16 cellular contexts compared by ENCODE assay signal in genomic region chr18:23811176-23811575, GRCh38.
DNase-seq lines count a peak whose midpoint lies in the region; ATAC-seq, FAIRE-seq and TF ChIP-seq lines count a peak whose summit lies in the region.
"Had no signal": no experiment of that assay in that cellular context is flagged by ENCODE, and none has a peak within 500 bp of the region (broad histone marks: within the 10 kb centered on the region; RNA-seq: fewer than 3 reads in every experiment).

No MANE protein-coding gene starts in this region.

- H3K79me2 ChIP-seq in GM23338 (replicated peaks; ENCODE audit: insufficient read depth), result no peaks in the 10 kb centered on the region
- no peaks in the 10 kb centered on the region for H3K79me2 ChIP-seq in GM12878 (ENCODE audit: control insufficient read depth, insufficient read depth, low read length)

- H3K4me2 ChIP-seq in GM23338, result no peak overlapping the region
- no peak overlapping the region for H3K4me2 ChIP-seq in GM12878 (ENCODE audit: control insufficient read depth, insufficient read depth)

- intact Hi-C loops in activated CD8-positive, alpha-beta T cell treated with anti-CD3 and anti-CD28 coated beads for 36 hours (cut with micrococcal nuclease), result loop anchor here (5.0 kb wide), 1 partner anchor 189 kb away; no protein-coding TSS in a partner anchor
- intact Hi-C loops in GM12878 (cut with micrococcal nuclease; ENCODE audit: unreplicated experiment) (loop anchor here (5.0 kb wide), 3 partner anchors 201 to 314 kb away; partner anchors contain the start of gene TTC39C), Right ventricle myocardium inferior (cut with DNase I) (loop anchor here (5.0 to 10.0 kb wide), 2 partner anchors 106 to 306 kb away; partner anchors contain the start of gene RMC1)

- no peaks in the 10 kb centered on the region for H3F3A ChIP-seq in GM23338 (replicated peaks; ENCODE audit: low read depth)

- 46% methylated on average over 3 of the region's 3 CpGs for WGBS in GM12878 (ENCODE audit: insufficient coverage, insufficient replicate concordance, low lambda C conversion rate, missing lambda C conversion rate)

- BruUV-seq in GM12878 (replicated peaks; lab: Mats Ljungman, UMichigan), result no TSS peak

- no peaks in the 10 kb centered on the region for H3K27me3 ChIP-seq in GM23338 (ENCODE audit: insufficient read depth)
- peaks cover 0 to 5% of the 10 kb centered on the region in 2 experiments; a peak in 2 of 4 replicates for H3K27me3 ChIP-seq in GM12878 (replicated peaks in 1 of 2; ENCODE audit: control insufficient read depth in 2 of 2, insufficient read depth in 2 of 2, low read length in 1 of 2)

- no peaks in the 10 kb centered on the region for H4K20me1 ChIP-seq in GM23338 (replicated peaks; ENCODE audit: insufficient read depth)
- no peaks in the 10 kb centered on the region for H4K20me1 ChIP-seq in GM12878 (ENCODE audit: control insufficient read depth, insufficient read depth)

- no peaks in the 10 kb centered on the region for H3K9me3 Mint-ChIP-seq in activated CD8-positive, alpha-beta T cell treated with anti-CD3 and anti-CD28 coated beads, Interleukin-2, amount 10 ng/mL, durations not matched to agents 7 days and 5 days (ENCODE audit: insufficient read depth)
- H3K9me3 Mint-ChIP-seq in activated CD8-positive, alpha-beta T cell treated with anti-CD3 and anti-CD28 coated beads for 36 hours, result no peaks in the 10 kb centered on the region
- peaks cover 6% of the 10 kb centered on the region; the same call in 1 of the 3 replicates for H3K9me3 Mint-ChIP-seq in GM23338
- no peaks in the 10 kb centered on the region for H3K9me3 Mint-ChIP-seq in stimulated activated effector memory CD8-positive, alpha-beta T cell treated with anti-CD3 and anti-CD28 coated beads, Interleukin-12 subunit alpha, Interleukin-12 subunit beta, amount 100 ng/mL, for 72 hours
- H3K9me3 Mint-ChIP-seq: CD4-positive, alpha-beta T cell had no signal

- POLR2A ChIA-PET in activated CD8-positive, alpha-beta T cell treated with anti-CD3 and anti-CD28 coated beads, Interleukin-2, amount 10 ng/mL, durations not matched to agents 7 days and 5 days (lab: Charles Lee), result no interaction called here
- POLR2A ChIA-PET in activated CD8-positive, alpha-beta T cell treated with anti-CD3 and anti-CD28 coated beads for 36 hours (lab: Charles Lee), result no interaction called here
- POLR2A ChIA-PET in GM12878 (lab: Charles Lee), result interaction anchor here (1.2 to 2.5 kb wide), 2 partner anchors 190 to 199 kb away, joined by 3 to 8 read pairs; no protein-coding TSS in a partner anchor

- SMC1A ChIA-PET in GM12878 (lab: Charles Lee; ENCODE audit: uncharacterized antibody, unreplicated experiment), result interaction anchor here (1.0 to 2.7 kb wide), 6 partner anchors 107 to 308 kb away, joined by 4 to 12 read pairs (median 4); no protein-coding TSS in a partner anchor

- no peak for ATAC-seq in activated CD8-positive, alpha-beta T cell treated with anti-CD3 and anti-CD28 coated beads, Interleukin-2, amount 10 ng/mL, durations not matched to agents 7 days and 5 days
- ATAC-seq in activated CD8-positive, alpha-beta T cell treated with anti-CD3 and anti-CD28 coated beads for 36 hours, result no peak
- no peak for ATAC-seq in GM23338
- ATAC-seq in GM12878, result peak; percentile 39; the same call in 2 of the 3 replicates
- no peak for ATAC-seq in stimulated activated effector memory CD8-positive, alpha-beta T cell treated with anti-CD3 and anti-CD28 coated beads, Interleukin-12 subunit alpha, Interleukin-12 subunit beta, amount 100 ng/mL, for 72 hours
- no peak for ATAC-seq in Right ventricle myocardium inferior

- H3K27ac ChIP-seq in GM23338 (ENCODE audit: low read depth) (no peak overlapping the region), GM12878 (ENCODE audit: control insufficient read depth, insufficient read depth) (no peak overlapping the region)

- H3K4me1 ChIP-seq in GM23338 (ENCODE audit: insufficient read depth) (peaks cover 37% of the 10 kb centered on the region), GM12878 (ENCODE audit: control insufficient read depth, insufficient read depth, low read length) (peaks cover 15% of the 10 kb centered on the region)

- no peak overlapping the region for H3K9ac ChIP-seq in GM12878 (ENCODE audit: control insufficient read depth, insufficient read depth, low read length)

- H3K4me3 ChIP-seq in GM23338 (no peak overlapping the region), GM12878 (no peak overlapping the region)

- no peak for TF ChIP-seq POLR2A in GM12878 (IDR thresholded peaks at IDR 0.05; ENCODE audit: low read depth, low read length)

- FAIRE-seq in GM12878 (lab: Jason Lieb, UNC), result no peak
- FAIRE-seq: G401.6, GM19239 had no signal

- TF ChIP-seq CTCF in activated CD8-positive, alpha-beta T cell treated with anti-CD3 and anti-CD28 coated beads for 36 hours (IDR thresholded peaks at IDR 0.05), result no peak
- no peak for TF ChIP-seq CTCF in GM23338 (conservative IDR thresholded peaks at IDR 0.05; ENCODE audit: low read depth in 2 of 2)
- no peak for TF ChIP-seq CTCF in GM12878 (IDR thresholded peaks at IDR 0.05 in 2 of 3, conservative IDR thresholded peaks at IDR 0.05 in 1 of 3; ENCODE audit: control insufficient read depth in 2 of 3, extremely low read depth in 1 of 3, insufficient read depth in 1 of 3, low read depth in 3 of 3, low read length in 3 of 3)

- H3K36me3 Mint-ChIP-seq in activated CD8-positive, alpha-beta T cell treated with anti-CD3 and anti-CD28 coated beads, Interleukin-2, amount 10 ng/mL, durations not matched to agents 7 days and 5 days (ENCODE audit: low read depth), result no peaks in the 10 kb centered on the region
- H3K36me3 Mint-ChIP-seq in activated CD8-positive, alpha-beta T cell treated with anti-CD3 and anti-CD28 coated beads for 36 hours (ENCODE audit: low read depth), result no peaks in the 10 kb centered on the region
- no peaks in the 10 kb centered on the region for H3K36me3 Mint-ChIP-seq in GM23338 (ENCODE audit: low read depth)
- H3K36me3 Mint-ChIP-seq in stimulated activated effector memory CD8-positive, alpha-beta T cell treated with anti-CD3 and anti-CD28 coated beads, Interleukin-12 subunit alpha, Interleukin-12 subunit beta, amount 100 ng/mL, for 72 hours, result peaks cover 4% of the 10 kb centered on the region

- peaks cover 35% of the 10 kb centered on the region for H3K4me1 Mint-ChIP-seq in activated CD8-positive, alpha-beta T cell treated with anti-CD3 and anti-CD28 coated beads, Interleukin-2, amount 10 ng/mL, durations not matched to agents 7 days and 5 days (ENCODE audit: low read depth)
- peaks cover 25% of the 10 kb centered on the region for H3K4me1 Mint-ChIP-seq in activated CD8-positive, alpha-beta T cell treated with anti-CD3 and anti-CD28 coated beads for 36 hours (ENCODE audit: low read depth)
- H3K4me1 Mint-ChIP-seq in GM23338, result peaks cover 39% of the 10 kb centered on the region
- H3K4me1 Mint-ChIP-seq in stimulated activated effector memory CD8-positive, alpha-beta T cell treated with anti-CD3 and anti-CD28 coated beads, Interleukin-12 subunit alpha, Interleukin-12 subunit beta, amount 100 ng/mL, for 72 hours, result peaks cover 21% of the 10 kb centered on the region

- CTCF ChIA-PET in activated CD8-positive, alpha-beta T cell treated with anti-CD3 and anti-CD28 coated beads, Interleukin-2, amount 10 ng/mL, durations not matched to agents 7 days and 5 days (lab: Charles Lee), result interaction anchor here (0.8 to 2.9 kb wide), 15 partner anchors 9 to 313 kb away, joined by 3 to 23 read pairs (median 5); no protein-coding TSS in a partner anchor
- CTCF ChIA-PET in activated CD8-positive, alpha-beta T cell treated with anti-CD3 and anti-CD28 coated beads for 36 hours (lab: Charles Lee), result interaction anchor here (0.9 to 2.7 kb wide), 12 partner anchors 10 to 295 kb away, joined by 3 to 10 read pairs (median 4); no protein-coding TSS in a partner anchor
- CTCF ChIA-PET in GM12878 (lab: Yijun Ruan, JAX), result interaction anchor here (0.8 to 6.3 kb wide), 10 partner anchors 9 to 295 kb away, joined by 3 to 56 read pairs (median 4); no protein-coding TSS in a partner anchor

- in situ Hi-C loops in GM12878 (cut with MboI), result no loop called here

- no peaks in the 10 kb centered on the region; the same call in 2 of the 3 replicates for H3K9me3 ChIP-seq in GM12878 (replicated peaks; ENCODE audit: control insufficient read depth, insufficient read depth, low read length)

- peak overlapping the region; percentile 74 for H3K27ac Mint-ChIP-seq in activated CD8-positive, alpha-beta T cell treated with anti-CD3 and anti-CD28 coated beads, Interleukin-2, amount 10 ng/mL, durations not matched to agents 7 days and 5 days
- H3K27ac Mint-ChIP-seq in activated CD8-positive, alpha-beta T cell treated with anti-CD3 and anti-CD28 coated beads for 36 hours, result no peak overlapping the region
- no peak overlapping the region for H3K27ac Mint-ChIP-seq in GM23338
- peak overlapping the region; percentile 38 for H3K27ac Mint-ChIP-seq in stimulated activated effector memory CD8-positive, alpha-beta T cell treated with anti-CD3 and anti-CD28 coated beads, Interleukin-12 subunit alpha, Interleukin-12 subunit beta, amount 100 ng/mL, for 72 hours
- H3K27ac Mint-ChIP-seq: CD4-positive, alpha-beta T cell had no signal

- 0 out of 2 replicates have a peak overlapping the region, but pooled peaks have one; percentile 38 for H2AFZ ChIP-seq in GM23338
- no peak overlapping the region; the same call in 1 of the 2 replicates for H2AFZ ChIP-seq in GM12878 (ENCODE audit: control insufficient read depth, low read depth, low read length)

- H3K36me3 ChIP-seq in GM23338 (ENCODE audit: insufficient read depth) (no peaks in the 10 kb centered on the region), GM12878 (ENCODE audit: control insufficient read depth in 2 of 2, insufficient read depth in 2 of 2, low read length in 1 of 2) (no peaks in the 10 kb centered on the region)

- H3K9me2 ChIP-seq in GM23338 (ENCODE audit: insufficient read depth), result 0 out of 2 replicates have a peak, but pooled peaks cover under 1% of the 10 kb centered on the region

- peak overlapping the region; percentile 16 for H3K4me3 Mint-ChIP-seq in activated CD8-positive, alpha-beta T cell treated with anti-CD3 and anti-CD28 coated beads, Interleukin-2, amount 10 ng/mL, durations not matched to agents 7 days and 5 days
- no peak overlapping the region for H3K4me3 Mint-ChIP-seq in activated CD8-positive, alpha-beta T cell treated with anti-CD3 and anti-CD28 coated beads for 36 hours
- H3K4me3 Mint-ChIP-seq in GM23338, result no peak overlapping the region
- H3K4me3 Mint-ChIP-seq in stimulated activated effector memory CD8-positive, alpha-beta T cell treated with anti-CD3 and anti-CD28 coated beads, Interleukin-12 subunit alpha, Interleukin-12 subunit beta, amount 100 ng/mL, for 72 hours, result no peak overlapping the region
- H3K4me3 Mint-ChIP-seq: CD4-positive, alpha-beta T cell had no signal

- TF ChIP-seq EP300 in GM12878 (IDR thresholded peaks at IDR 0.05; ENCODE audit: borderline replicate concordance in 1 of 2, control insufficient read depth in 1 of 2, low read depth in 2 of 2, low read length in 2 of 2), result no peak

- H3K27me3 Mint-ChIP-seq in activated CD8-positive, alpha-beta T cell treated with anti-CD3 and anti-CD28 coated beads, Interleukin-2, amount 10 ng/mL, durations not matched to agents 7 days and 5 days (ENCODE audit: low read depth), result peaks cover 18% of the 10 kb centered on the region
- H3K27me3 Mint-ChIP-seq in activated CD8-positive, alpha-beta T cell treated with anti-CD3 and anti-CD28 coated beads for 36 hours, result no peaks in the 10 kb centered on the region
- peaks cover 5% of the 10 kb centered on the region for H3K27me3 Mint-ChIP-seq in GM23338 (ENCODE audit: insufficient read depth, low read depth, poor library complexity)
- H3K27me3 Mint-ChIP-seq: CD4-positive, alpha-beta T cell had no signal

- RAD21 ChIA-PET in GM12878 (lab: Charles Lee; ENCODE audit: unreplicated experiment), result interaction anchor here (0.6 to 3.3 kb wide), 6 partner anchors 76 to 295 kb away, joined by 3 to 19 read pairs (median 4); no protein-coding TSS in a partner anchor

- no peak for DNase-seq in activated CD8-positive, alpha-beta T cell treated with anti-CD3 and anti-CD28 coated beads, Interleukin-2, amount 10 ng/mL, durations not matched to agents 7 days and 5 days
- DNase-seq in activated CD8-positive, alpha-beta T cell treated with anti-CD3 and anti-CD28 coated beads for 36 hours, result no peak
- DNase-seq in GM23338 (ENCODE audit: low spot score) (no peak), GM12878 (ENCODE audit: low read depth, low spot score) (no peak), Right ventricle myocardium inferior (ENCODE audit: missing footprints) (no peak), NCI-H2107 treated with DMSO at 0.1 percent for 48 hours (lab: John Stamatoyannopoulos, UW; ENCODE audit: unreplicated experiment) (no peak)
- no peak for DNase-seq in stimulated activated effector memory CD8-positive, alpha-beta T cell treated with anti-CD3 and anti-CD28 coated beads, Interleukin-12 subunit alpha, Interleukin-12 subunit beta, amount 100 ng/mL, for 72 hours (ENCODE audit: low spot score in 2 of 2)
- DNase-seq: 8988T; AML-193; C1 segment of cervical spinal cord; CD4-positive, alpha-beta T cell; DMS79; EL; H7 had no signal

- TF ChIP-seq RAD21 in GM12878 (IDR thresholded peaks at IDR 0.05; ENCODE audit: insufficient read depth, low read depth, low read length), result no peak

Comparison
In these comparisons a context has a peak if more than half of its experiments do, and no peak if none do; other contexts are left out.
1. H3K27ac Mint-ChIP-seq: peak in activated CD8-positive, alpha-beta T cell treated with anti-CD3 and anti-CD28 coated beads, Interleukin-2, amount 10 ng/mL, durations not matched to agents 7 days and 5 days (single experiment) and stimulated activated effector memory CD8-positive, alpha-beta T cell treated with anti-CD3 and anti-CD28 coated beads, Interleukin-12 subunit alpha, Interleukin-12 subunit beta, amount 100 ng/mL, for 72 hours (single experiment); none in activated CD8-positive, alpha-beta T cell treated with anti-CD3 and anti-CD28 coated beads for 36 hours (single experiment) and GM23338 (single experiment).